1 cellular context compared by ENCODE assay signal in the genomic region with DNA sequence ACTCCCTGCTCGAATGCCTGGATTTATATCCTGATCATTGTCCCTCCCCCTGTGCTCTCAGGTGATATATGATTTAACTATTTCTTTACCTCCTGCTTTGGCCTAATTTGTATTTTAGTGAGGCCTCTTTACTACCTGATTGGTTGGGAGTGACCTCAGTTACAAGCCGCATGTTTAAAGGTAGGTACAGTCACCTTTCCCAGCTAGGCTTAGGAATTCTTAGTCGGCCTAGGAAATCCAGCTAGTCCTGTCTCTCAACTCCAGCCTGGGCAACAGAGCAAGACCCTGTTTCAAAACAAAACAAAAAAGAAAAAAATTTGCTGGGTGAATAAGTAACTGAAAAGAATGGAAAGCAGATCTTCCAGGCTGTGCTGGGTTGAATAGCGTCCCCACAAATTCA.
TF ChIP-seq lines count a peak whose summit lies in the region.

No MANE protein-coding gene starts in this region.

TF ChIP-seq in H1, 55 proteins besides CTCF, POLR2A, EP300 and RAD21:
- TF ChIP-seq POLR2AphosphoS5 (IDR thresholded peaks at IDR 0.05; ENCODE audit: low read depth, low read length) (no peak), JUN (IDR thresholded peaks at IDR 0.05; ENCODE audit: low read depth, low read length) (no peak), CHD1 (IDR thresholded peaks at IDR 0.05; ENCODE audit: low read depth, low read length) (no peak), NANOG (IDR thresholded peaks at IDR 0.05; ENCODE audit: insufficient read depth, low read depth, low read length, poor library complexity, severe bottlenecking) (no peak), ASH2L (IDR thresholded peaks at IDR 0.05; ENCODE audit: low read length) (no peak), KDM5A (IDR thresholded peaks at IDR 0.05; ENCODE audit: low read length) (no peak), BCL11A (IDR thresholded peaks at IDR 0.05; ENCODE audit: low read depth in 2 of 2, low read length in 2 of 2) (no peak), SP4 (IDR thresholded peaks at IDR 0.05; ENCODE audit: low read length) (no peak), TEAD4 (IDR thresholded peaks at IDR 0.05; ENCODE audit: low read depth, low read length) (no peak), MAX (IDR thresholded peaks at IDR 0.05) (no peak), HDAC6 (IDR thresholded peaks at IDR 0.05; ENCODE audit: low read depth, low read length) (no peak), FOSL1 (IDR thresholded peaks at IDR 0.05; ENCODE audit: insufficient read depth, low read depth, low read length) (no peak), RXRA (IDR thresholded peaks at IDR 0.05; ENCODE audit: insufficient read depth, low read depth, low read length) (no peak), SIX5 (IDR thresholded peaks at IDR 0.05; ENCODE audit: low read depth, low read length) (no peak), ZNF274 (IDR thresholded peaks at IDR 0.05; ENCODE audit: borderline replicate concordance, extremely low read depth, low read length) (no peak)
